Comparison of ENCODE assay signal across 8 cellular contexts in genomic region chr19:1259873-1260748, GRCh38. TPM values are rescaled to one million over a fixed set of nuclear protein-coding genes. Genes with fewer than 3 reads are reported as not detected.
DNase-seq lines count a peak whose midpoint lies in the region; ATAC-seq and TF ChIP-seq lines count a peak whose summit lies in the region.

No MANE protein-coding gene starts in this region.

- peaks cover 13% of the 10 kb centered on the region for H3K36me3 ChIP-seq in H7 (replicated peaks; ENCODE audit: control insufficient read depth, insufficient read depth, low read length)
- H3K36me3 ChIP-seq in SJCRH30, result peaks cover 14% of the 10 kb centered on the region
- H3K36me3 ChIP-seq in upper lobe of left lung, result peaks cover 8 to 41% (median 35%) of the 10 kb centered on the region in 4 donors

- H3K4me1 ChIP-seq in SJCRH30 (peaks cover 27% of the 10 kb centered on the region), mononuclear cell (ENCODE audit: insufficient read depth, low read length) (peaks cover 95% of the 10 kb centered on the region), upper lobe of left lung (peaks cover 76 to 94% (median 88%) of the 10 kb centered on the region in 4 donors)

- peak; percentile 27 for DNase-seq in COLO668 (lab: John Stamatoyannopoulos, UW; ENCODE audit: unreplicated experiment)
- peak; percentile 85 for DNase-seq in H7
- DNase-seq in SJCRH30, result no peak
- peak; percentile 51 for DNase-seq in central memory CD4-positive, alpha-beta T cell
- DNase-seq in upper lobe of left lung, result peak in 1 of 2 donors; percentile 92
- DNase-seq in NCI-H774 (lab: John Stamatoyannopoulos, UW), result no peak
- no peak for DNase-seq in NK-92 (lab: John Stamatoyannopoulos, UW; ENCODE audit: unreplicated experiment)

- H3K27me3 ChIP-seq in H7 (ENCODE audit: control insufficient read depth, insufficient read depth, low read length) (no peaks in the 10 kb centered on the region), SJCRH30 (no peaks in the 10 kb centered on the region), mononuclear cell (ENCODE audit: insufficient read depth, low read length) (no peaks in the 10 kb centered on the region), upper lobe of left lung (no peaks in the 10 kb centered on the region)

- no peak for TF ChIP-seq POLR2A in upper lobe of left lung (IDR thresholded peaks at IDR 0.05)

- 7 to 16% methylated on average over 11 to 21 of the region's 33 CpGs for WGBS in upper lobe of left lung, 2 donors

- TF ChIP-seq EP300 in upper lobe of left lung (IDR thresholded peaks at IDR 0.05), result peak in 1 of 4 donors; percentile 31

- peak in 1 of 6 experiments; percentile 8 for TF ChIP-seq CTCF in upper lobe of left lung (IDR thresholded peaks at IDR 0.05)

- H3K4me3 ChIP-seq in H7 (ENCODE audit: insufficient read depth, low read depth, low read length) (peak overlapping the region; percentile 33), SJCRH30 (peak overlapping the region; percentile 62), mononuclear cell (ENCODE audit: low read length) (peak overlapping the region; percentile 40), upper lobe of left lung (peak overlapping the region in 3 of 4 donors; percentile 55 to 63 (median 62))

- H3K27ac ChIP-seq in SJCRH30 (no peak overlapping the region), upper lobe of left lung (peak overlapping the region; percentile 91 to 100 (median 98))

- H3K9me3 ChIP-seq in SJCRH30 (replicated peaks), result no peaks in the 10 kb centered on the region
- no peaks in the 10 kb centered on the region for H3K9me3 ChIP-seq in mononuclear cell (ENCODE audit: low read depth, low read length)
- H3K9me3 ChIP-seq in upper lobe of left lung, result no peaks in the 10 kb centered on the region

- ATAC-seq in upper lobe of left lung (ENCODE audit: low FRiP score in 2 of 2), result peak in 1 of 2 donors; percentile 3

RNA-seq across cellular contexts. Expression of gene CIRBP, which starts 9.0 kb away (rescaled TPM):
- total RNA-seq in H7 (2014; rRNA removed; shearing (Covaris generic)), result 219 and 221 TPM in 2 replicates
- 159 and 181 TPM in 2 replicates for total RNA-seq in SJCRH30 (2014; rRNA removed; shearing (Covaris generic))
- total RNA-seq in mononuclear cell (455 TPM), upper lobe of left lung (1,000 to 10,000 TPM in 1 of 6 donors, 100 to 1,000 TPM in 5; 326 to 1,348 (median 441) TPM)

RNA-seq across cellular contexts. Expression of gene MIDN, which starts 11.7 kb away (rescaled TPM):
- 35.1 and 50.3 TPM in 2 replicates for total RNA-seq in H7 (2014; rRNA removed; shearing (Covaris generic))
- total RNA-seq in SJCRH30 (2014; rRNA removed; shearing (Covaris generic)), result 9.1 TPM in 2 replicates
- total RNA-seq in mononuclear cell, result 67.0 TPM
- total RNA-seq in upper lobe of left lung, result 100 to 1,000 TPM in 2 of 6 donors, 10 to 100 TPM in 4; 33.5 to 176 (median 75.9) TPM

RNA-seq across cellular contexts. Expression of gene FAM174C, which starts 15.2 kb away (rescaled TPM):
- 78.0 and 83.1 TPM in 2 replicates for total RNA-seq in H7 (2014; rRNA removed; shearing (Covaris generic))
- 22.3 and 25.1 TPM in 2 replicates for total RNA-seq in SJCRH30 (2014; rRNA removed; shearing (Covaris generic))
- total RNA-seq in mononuclear cell (16.3 TPM), upper lobe of left lung (10 to 100 TPM; 43.0 to 85.3 (median 59.6) TPM)

RNA-seq across cellular contexts. Expression of gene ATP5F1D, which starts 18.6 kb away (rescaled TPM):
- total RNA-seq in H7 (2014; rRNA removed; shearing (Covaris generic)), result 44.7 and 53.1 TPM in 2 replicates
- total RNA-seq in SJCRH30 (2014; rRNA removed; shearing (Covaris generic)), result 25.5 and 32.2 TPM in 2 replicates
- 10.4 TPM for total RNA-seq in mononuclear cell
- total RNA-seq in upper lobe of left lung, result 100 to 1,000 TPM in 3 of 6 donors, 10 to 100 TPM in 3; 56.0 to 187 (median 113) TPM

RNA-seq across cellular contexts. Expression of gene CBARP, which starts 22.3 kb away (rescaled TPM):
- 6.7 and 9.8 TPM in 2 replicates for total RNA-seq in H7 (2014; rRNA removed; shearing (Covaris generic))
- total RNA-seq in SJCRH30 (2014; rRNA removed; shearing (Covaris generic)), result 1.2 and 1.9 TPM in 2 replicates
- total RNA-seq in mononuclear cell (not detected), upper lobe of left lung (1 to 10 TPM in 3 of 6 donors, under 1 TPM in 1, not detected in 2; 0.30 to 1.8 (median 1.0) TPM)

Comparison
In these comparisons a context has a peak if more than half of its experiments do, and no peak if none do; other contexts are left out.
1. DNase-seq: peak in COLO668 (single experiment), H7 (single experiment) and central memory CD4-positive, alpha-beta T cell (single experiment); none in SJCRH30 (0 of 2), NCI-H774 (single experiment) and NK-92 (single experiment).
2. Peak in every context shown above with its lines, with median percentiles within 50 percentile points of each other: H3K4me3 ChIP-seq.